ENCODE assay signal across 1 cellular context in the genomic region with DNA sequence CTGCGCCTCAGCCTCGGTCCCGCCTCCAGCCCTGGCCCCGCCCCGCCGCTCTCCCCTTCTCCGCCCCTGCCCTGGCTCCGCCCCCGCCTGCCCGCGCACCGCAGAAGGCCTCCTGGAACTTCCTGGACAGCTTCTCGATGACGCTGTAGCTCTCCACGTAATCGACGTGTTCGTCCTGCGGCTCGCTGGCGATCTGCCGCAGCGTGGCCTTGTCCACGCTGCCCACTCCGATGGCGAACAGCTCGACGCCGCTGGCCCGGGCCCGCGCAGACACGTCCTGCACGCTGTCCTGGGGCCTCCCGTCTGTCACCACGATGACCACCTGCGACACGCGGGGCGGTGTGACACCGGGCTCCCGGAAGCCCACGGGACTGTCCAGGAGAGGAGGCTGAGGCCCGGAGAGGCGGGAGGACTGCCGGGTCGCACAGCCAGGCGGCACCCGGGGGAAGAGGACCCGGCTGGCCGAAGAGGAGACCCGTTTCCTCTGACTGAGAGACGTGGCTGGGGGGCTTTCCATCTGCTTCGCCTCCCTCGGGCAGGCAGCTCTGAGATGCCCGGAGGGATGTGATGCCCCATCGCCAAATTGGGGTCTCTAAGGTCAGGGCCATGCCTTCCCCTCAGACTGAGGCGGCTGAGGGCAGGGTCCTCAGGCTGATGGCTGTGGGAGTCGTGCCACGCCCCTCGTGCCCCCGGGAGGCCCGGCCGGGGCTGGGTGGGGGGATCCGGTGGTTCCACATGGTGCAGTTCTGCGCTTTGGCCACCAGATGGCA.
A peak's percentile ranks its signal among the peaks of the same experiment; 100 is the strongest.
TF ChIP-seq lines count a peak whose summit lies in the region.

No MANE protein-coding gene starts in this region.

TF ChIP-seq in K562, 482 proteins besides CTCF, POLR2A, EP300 and RAD21 (continued from another document and continues in another):
- TF ChIP-seq, protein P1, sequence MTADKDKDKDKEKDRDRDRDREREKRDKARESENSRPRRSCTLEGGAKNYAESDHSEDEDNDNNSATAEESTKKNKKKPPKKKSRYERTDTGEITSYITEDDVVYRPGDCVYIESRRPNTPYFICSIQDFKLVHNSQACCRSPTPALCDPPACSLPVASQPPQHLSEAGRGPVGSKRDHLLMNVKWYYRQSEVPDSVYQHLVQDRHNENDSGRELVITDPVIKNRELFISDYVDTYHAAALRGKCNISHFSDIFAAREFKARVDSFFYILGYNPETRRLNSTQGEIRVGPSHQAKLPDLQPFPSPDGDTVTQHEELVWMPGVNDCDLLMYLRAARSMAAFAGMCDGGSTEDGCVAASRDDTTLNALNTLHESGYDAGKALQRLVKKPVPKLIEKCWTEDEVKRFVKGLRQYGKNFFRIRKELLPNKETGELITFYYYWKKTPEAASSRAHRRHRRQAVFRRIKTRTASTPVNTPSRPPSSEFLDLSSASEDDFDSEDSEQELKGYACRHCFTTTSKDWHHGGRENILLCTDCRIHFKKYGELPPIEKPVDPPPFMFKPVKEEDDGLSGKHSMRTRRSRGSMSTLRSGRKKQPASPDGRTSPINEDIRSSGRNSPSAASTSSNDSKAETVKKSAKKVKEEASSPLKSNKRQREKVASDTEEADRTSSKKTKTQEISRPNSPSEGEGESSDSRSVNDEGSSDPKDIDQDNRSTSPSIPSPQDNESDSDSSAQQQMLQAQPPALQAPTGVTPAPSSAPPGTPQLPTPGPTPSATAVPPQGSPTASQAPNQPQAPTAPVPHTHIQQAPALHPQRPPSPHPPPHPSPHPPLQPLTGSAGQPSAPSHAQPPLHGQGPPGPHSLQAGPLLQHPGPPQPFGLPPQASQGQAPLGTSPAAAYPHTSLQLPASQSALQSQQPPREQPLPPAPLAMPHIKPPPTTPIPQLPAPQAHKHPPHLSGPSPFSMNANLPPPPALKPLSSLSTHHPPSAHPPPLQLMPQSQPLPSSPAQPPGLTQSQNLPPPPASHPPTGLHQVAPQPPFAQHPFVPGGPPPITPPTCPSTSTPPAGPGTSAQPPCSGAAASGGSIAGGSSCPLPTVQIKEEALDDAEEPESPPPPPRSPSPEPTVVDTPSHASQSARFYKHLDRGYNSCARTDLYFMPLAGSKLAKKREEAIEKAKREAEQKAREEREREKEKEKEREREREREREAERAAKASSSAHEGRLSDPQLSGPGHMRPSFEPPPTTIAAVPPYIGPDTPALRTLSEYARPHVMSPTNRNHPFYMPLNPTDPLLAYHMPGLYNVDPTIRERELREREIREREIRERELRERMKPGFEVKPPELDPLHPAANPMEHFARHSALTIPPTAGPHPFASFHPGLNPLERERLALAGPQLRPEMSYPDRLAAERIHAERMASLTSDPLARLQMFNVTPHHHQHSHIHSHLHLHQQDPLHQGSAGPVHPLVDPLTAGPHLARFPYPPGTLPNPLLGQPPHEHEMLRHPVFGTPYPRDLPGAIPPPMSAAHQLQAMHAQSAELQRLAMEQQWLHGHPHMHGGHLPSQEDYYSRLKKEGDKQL (CRISPR knock-in tag; IDR thresholded peaks at IDR 0.05; ENCODE audit: borderline replicate concordance), result peak; percentile 64; the same call in 1 of the 2 replicates
- no peak for TF ChIP-seq ZC3H8 (IDR thresholded peaks at IDR 0.05)
- TF ChIP-seq ZNF644 (tag; IDR thresholded peaks at IDR 0.05; ENCODE audit: low read depth), result peak; percentile 66; the same call in 1 of the 2 replicates
- TF ChIP-seq ATF1 (CRISPR knock-in tag; IDR thresholded peaks at IDR 0.05), result peak; percentile 66
- peak; percentile 98 for TF ChIP-seq ATF1 (tag; IDR thresholded peaks at IDR 0.05)
- TF ChIP-seq RHOXF2B (CRISPR knock-in tag; conservative IDR thresholded peaks at IDR 0.05), result no peak; the same call in 1 of the 2 replicates
- TF ChIP-seq POLR2B (IDR thresholded peaks at IDR 0.05; ENCODE audit: low read depth, partially characterized antibody), result peak; percentile 94
- peak; percentile 92 for TF ChIP-seq ARID4B (CRISPR knock-in tag; IDR thresholded peaks at IDR 0.05)
- no peak for TF ChIP-seq PHB2 (IDR thresholded peaks at IDR 0.05; ENCODE audit: low read depth)
- TF ChIP-seq HINFP (tag; conservative IDR thresholded peaks at IDR 0.05; ENCODE audit: low read depth), result no peak
- TF ChIP-seq GMEB1 (CRISPR knock-in tag; IDR thresholded peaks at IDR 0.05), result peak; percentile 96
- TF ChIP-seq MEIS2 (IDR thresholded peaks at IDR 0.05; ENCODE audit: partially characterized antibody), result peak; percentile 54
- no peak for TF ChIP-seq ID3 (CRISPR knock-in tag; IDR thresholded peaks at IDR 0.05)
- peak; percentile 98 for TF ChIP-seq ID3 (tag; IDR thresholded peaks at IDR 0.05)
- TF ChIP-seq SNRNP70 (optimal IDR thresholded peaks at IDR 0.05; ENCODE audit: low read depth, low read length), result no peak
- peak; percentile 67; the same call in 1 of the 2 replicates for TF ChIP-seq MYNN (IDR thresholded peaks at IDR 0.05)
- no peak for TF ChIP-seq MYNN (CRISPR knock-in tag; IDR thresholded peaks at IDR 0.05)
- TF ChIP-seq ZNF384 (IDR thresholded peaks at IDR 0.05; ENCODE audit: low read depth, low read length), result no peak
- TF ChIP-seq SIN3A (IDR thresholded peaks at IDR 0.05; ENCODE audit: borderline replicate concordance in 2 of 2, control insufficient read depth in 1 of 2, low read depth in 2 of 2, low read length in 2 of 2), result peak; percentile 52 to 81; a peak in 3 of 4 replicates
- TF ChIP-seq ZNF785 (CRISPR knock-in tag; IDR thresholded peaks at IDR 0.05), result no peak
- peak; percentile 45 for TF ChIP-seq GABPB2 (CRISPR knock-in tag; conservative IDR thresholded peaks at IDR 0.05)
- TF ChIP-seq NEUROD1 (IDR thresholded peaks at IDR 0.05; ENCODE audit: borderline replicate concordance, low read depth, low read length, partially characterized antibody), result no peak
- no peak for TF ChIP-seq ZNF311 (CRISPR knock-in tag; IDR thresholded peaks at IDR 0.05)
- peak; percentile 69 to 87; a peak in 3 of 4 replicates for TF ChIP-seq MAZ (CRISPR knock-in tag; conservative IDR thresholded peaks at IDR 0.05 in 1 of 2, IDR thresholded peaks at IDR 0.05 in 1 of 2)
- peak; percentile 91 for TF ChIP-seq ZNF583 (CRISPR knock-in tag; IDR thresholded peaks at IDR 0.05)
- TF ChIP-seq HDAC2 (IDR thresholded peaks at IDR 0.05), result peak; percentile 93
- TF ChIP-seq, protein P2, sequence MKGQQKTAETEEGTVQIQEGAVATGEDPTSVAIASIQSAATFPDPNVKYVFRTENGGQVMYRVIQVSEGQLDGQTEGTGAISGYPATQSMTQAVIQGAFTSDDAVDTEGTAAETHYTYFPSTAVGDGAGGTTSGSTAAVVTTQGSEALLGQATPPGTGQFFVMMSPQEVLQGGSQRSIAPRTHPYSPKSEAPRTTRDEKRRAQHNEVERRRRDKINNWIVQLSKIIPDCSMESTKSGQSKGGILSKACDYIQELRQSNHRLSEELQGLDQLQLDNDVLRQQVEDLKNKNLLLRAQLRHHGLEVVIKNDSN (CRISPR knock-in tag; IDR thresholded peaks at IDR 0.05), result peak; percentile 55
- TF ChIP-seq SAFB (IDR thresholded peaks at IDR 0.05; ENCODE audit: borderline replicate concordance, low read depth, low read length), result peak; percentile 95
- TF ChIP-seq, protein P3, sequence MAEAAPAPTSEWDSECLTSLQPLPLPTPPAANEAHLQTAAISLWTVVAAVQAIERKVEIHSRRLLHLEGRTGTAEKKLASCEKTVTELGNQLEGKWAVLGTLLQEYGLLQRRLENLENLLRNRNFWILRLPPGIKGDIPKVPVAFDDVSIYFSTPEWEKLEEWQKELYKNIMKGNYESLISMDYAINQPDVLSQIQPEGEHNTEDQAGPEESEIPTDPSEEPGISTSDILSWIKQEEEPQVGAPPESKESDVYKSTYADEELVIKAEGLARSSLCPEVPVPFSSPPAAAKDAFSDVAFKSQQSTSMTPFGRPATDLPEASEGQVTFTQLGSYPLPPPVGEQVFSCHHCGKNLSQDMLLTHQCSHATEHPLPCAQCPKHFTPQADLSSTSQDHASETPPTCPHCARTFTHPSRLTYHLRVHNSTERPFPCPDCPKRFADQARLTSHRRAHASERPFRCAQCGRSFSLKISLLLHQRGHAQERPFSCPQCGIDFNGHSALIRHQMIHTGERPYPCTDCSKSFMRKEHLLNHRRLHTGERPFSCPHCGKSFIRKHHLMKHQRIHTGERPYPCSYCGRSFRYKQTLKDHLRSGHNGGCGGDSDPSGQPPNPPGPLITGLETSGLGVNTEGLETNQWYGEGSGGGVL (CRISPR knock-in tag; IDR thresholded peaks at IDR 0.05), result no peak
- 0 out of 4 replicates have a peak, but pooled peaks of 1 of the 2 experiments have one; percentile 38 for TF ChIP-seq BCLAF1 (IDR thresholded peaks at IDR 0.05; ENCODE audit: borderline replicate concordance in 1 of 2, control insufficient read depth in 1 of 2, low read depth in 2 of 2, low read length in 1 of 2)
- TF ChIP-seq ELF4 (CRISPR knock-in tag; IDR thresholded peaks at IDR 0.05), result peak; percentile 95
- peak; percentile 93; the same call in 1 of the 2 replicates for TF ChIP-seq FOXK1 (CRISPR knock-in tag; IDR thresholded peaks at IDR 0.05; ENCODE audit: borderline replicate concordance)
- peak; percentile 77 for TF ChIP-seq POLR2AphosphoS5 (IDR thresholded peaks at IDR 0.05; ENCODE audit: control insufficient read depth, insufficient read depth, low read depth, low read length)
